ENCODE assay signal across 13 cellular contexts in genomic region chr10:73641272-73642060, GRCh38. TPM values are rescaled to one million over a fixed set of nuclear protein-coding genes. Genes with fewer than 3 reads are reported as not detected.
A peak's percentile ranks its signal among the peaks of the same experiment; 100 is the strongest.
DNase-seq lines count a peak whose midpoint lies in the region; ATAC-seq and TF ChIP-seq lines count a peak whose summit lies in the region.
"Had no signal": no experiment of that assay in that cellular context is flagged by ENCODE, and none has a peak within 500 bp of the region (broad histone marks: within the 10 kb centered on the region; RNA-seq: fewer than 3 reads in every experiment).

A gene with protein sequence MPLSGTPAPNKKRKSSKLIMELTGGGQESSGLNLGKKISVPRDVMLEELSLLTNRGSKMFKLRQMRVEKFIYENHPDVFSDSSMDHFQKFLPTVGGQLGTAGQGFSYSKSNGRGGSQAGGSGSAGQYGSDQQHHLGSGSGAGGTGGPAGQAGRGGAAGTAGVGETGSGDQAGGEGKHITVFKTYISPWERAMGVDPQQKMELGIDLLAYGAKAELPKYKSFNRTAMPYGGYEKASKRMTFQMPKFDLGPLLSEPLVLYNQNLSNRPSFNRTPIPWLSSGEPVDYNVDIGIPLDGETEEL (minus strand): TSS chr10:73641474. CDS start chr10:73640017, 1,457 bp downstream.

- no peaks in the 10 kb centered on the region for H3K36me3 Mint-ChIP-seq in endodermal cell (ENCODE audit: low read depth)

- no peaks in the 10 kb centered on the region for H3K9me3 ChIP-seq in endodermal cell (ENCODE audit: control insufficient read depth, low read length)

- peaks cover 15% of the 10 kb centered on the region for H3K27me3 Mint-ChIP-seq in endodermal cell (ENCODE audit: insufficient read depth)
- H3K27me3 Mint-ChIP-seq: activated CD8-positive, alpha-beta T cell treated with anti-CD3 and anti-CD28 coated beads for 36 hours; stimulated activated naive CD8-positive, alpha-beta T cell treated with anti-CD3 and anti-CD28 coated beads, Interleukin-15, Interleukin-2, amounts not matched to agents 100 ng/mL and 50 ng/mL, for 24 hours had no signal

- CTCF ChIA-PET in GM10248 (lab: Yijun Ruan, JAX) = interaction anchor here (0.7 to 12.6 kb wide), 6 partner anchors 9 to 545 kb away, joined by 3 to 180 read pairs (median 3); partner anchors contain the start of gene P4HA1

- in situ Hi-C loops in GM13976 (cut with MboI; ENCODE audit: low sequenced_read_pairs, unreplicated experiment) = loop anchor here (5.0 kb wide), 1 partner anchor 114 kb away; no protein-coding TSS in a partner anchor

- no peak within 1 kb of the TSS for H3K4me3 ChIP-seq in endodermal cell (ENCODE audit: low read length)

- peak within 1 kb of the TSS; percentile 16 for H3K27ac Mint-ChIP-seq in endodermal cell
- H3K27ac Mint-ChIP-seq: activated CD8-positive, alpha-beta T cell treated with anti-CD3 and anti-CD28 coated beads for 36 hours; activated naive CD8-positive, alpha-beta T cell treated with anti-CD3 and anti-CD28 coated beads, Interleukin-2, amount 50 U/mL, for 24 hours; stimulated activated naive CD8-positive, alpha-beta T cell treated with anti-CD3 and anti-CD28 coated beads, Interleukin-15, Interleukin-2, amounts not matched to agents 100 ng/mL and 50 ng/mL, for 24 hours had no signal

- POLR2A ChIA-PET in GM10248 (lab: Yijun Ruan, JAX) = no interaction called here

- no peak within 1 kb of the TSS for H3K4me3 Mint-ChIP-seq in endodermal cell
- H3K4me3 Mint-ChIP-seq: activated CD8-positive, alpha-beta T cell treated with anti-CD3 and anti-CD28 coated beads for 36 hours; activated naive CD8-positive, alpha-beta T cell treated with anti-CD3 and anti-CD28 coated beads, Interleukin-2, amount 50 U/mL, for 24 hours; stimulated activated naive CD8-positive, alpha-beta T cell treated with anti-CD3 and anti-CD28 coated beads, Interleukin-15, Interleukin-2, amounts not matched to agents 100 ng/mL and 50 ng/mL, for 24 hours had no signal

- peaks cover 11% of the 10 kb centered on the region for H3K4me1 Mint-ChIP-seq in endodermal cell

- no peaks in the 10 kb centered on the region for H3K9me3 Mint-ChIP-seq in endodermal cell
- H3K9me3 Mint-ChIP-seq: activated CD8-positive, alpha-beta T cell treated with anti-CD3 and anti-CD28 coated beads for 36 hours; activated naive CD8-positive, alpha-beta T cell treated with anti-CD3 and anti-CD28 coated beads, Interleukin-2, amount 50 U/mL, for 24 hours; stimulated activated naive CD8-positive, alpha-beta T cell treated with anti-CD3 and anti-CD28 coated beads, Interleukin-15, Interleukin-2, amounts not matched to agents 100 ng/mL and 50 ng/mL, for 24 hours had no signal

- TF ChIP-seq CTCF in GM13976 (IDR thresholded peaks at IDR 0.05; ENCODE audit: borderline replicate concordance, control extremely low read depth, extremely low read depth, insufficient read depth, missing control alignments) (no peak), endodermal cell (conservative IDR thresholded peaks at IDR 0.05) (no peak), GM10248 (IDR thresholded peaks at IDR 0.05; ENCODE audit: control extremely low read depth, extremely low read depth, low read depth, missing control alignments) (no peak)

- 95% methylated on average over 4 to 9 of the region's 9 CpGs for WGBS in endodermal cell (ENCODE audit: insufficient coverage in 1 of 2, insufficient read length in 1 of 2), 2 experiments

- ATAC-seq in sciatic nerve (peak; percentile 13), GM18517 (IDR thresholded peaks at IDR 0.05; ENCODE audit: unreplicated experiment) (no peak)
- ATAC-seq: activated CD8-positive, alpha-beta T cell treated with anti-CD3 and anti-CD28 coated beads for 36 hours; activated naive CD8-positive, alpha-beta T cell treated with anti-CD3 and anti-CD28 coated beads, Interleukin-2, amount 50 U/mL, for 24 hours had no signal

- H3K27me3 ChIP-seq in endodermal cell (ENCODE audit: control insufficient read depth, insufficient read depth, low read length, poor library complexity, severe bottlenecking) = no peaks in the 10 kb centered on the region

- H3K36me3 ChIP-seq in endodermal cell (ENCODE audit: control insufficient read depth, insufficient read depth, low read length) = no peaks in the 10 kb centered on the region

- no peaks in the 10 kb centered on the region for H3K4me1 ChIP-seq in endodermal cell (ENCODE audit: control insufficient read depth, insufficient read depth, low read length)

- no peak within 1 kb of the TSS for H3K9ac ChIP-seq in endodermal cell (ENCODE audit: extremely low read depth, low read length, poor library complexity, severe bottlenecking)

- intact Hi-C loops in sciatic nerve (cut with DNase I) = loop anchor here (5.0 kb wide), 1 partner anchor 109 kb away; no protein-coding TSS in a partner anchor

- DNase-seq in GM13976 (ENCODE audit: low spot score) = peak; percentile 21
- peak; percentile 16 for DNase-seq in NCI-H69 (lab: John Stamatoyannopoulos, UW)
- no peak for DNase-seq in endodermal cell
- DNase-seq in sciatic nerve (ENCODE audit: low spot score) = no peak
- DNase-seq in stimulated activated naive CD4-positive, alpha-beta T cell treated with Interleukin-2 at 50 U/mL for 16 hours (lab: John Stamatoyannopoulos, UW) = no peak
- no peak for DNase-seq in GM10248 (ENCODE audit: extremely low spot score)
- DNase-seq: activated CD8-positive, alpha-beta T cell treated with anti-CD3 and anti-CD28 coated beads for 36 hours; activated naive CD8-positive, alpha-beta T cell treated with anti-CD3 and anti-CD28 coated beads, Interleukin-2, amount 50 U/mL, for 24 hours; DMS 273 treated with DMSO at 0.1 percent for 48 hours; SHP77 had no signal

- H3K27ac ChIP-seq in endodermal cell (ENCODE audit: low read depth, low read length) = no peak within 1 kb of the TSS

RNA-seq across cellular contexts. Expression of the gene that starts here (rescaled TPM):
- total RNA-seq in endodermal cell = 1 to 10 TPM; 1.6 to 2.4 TPM
- 0.46 TPM for polyA plus RNA-seq in endodermal cell (2013, experiment 1 of 2)
- 0.62 TPM for polyA plus RNA-seq in endodermal cell (2013, experiment 2 of 2)
- total RNA-seq in sciatic nerve = 1.1 TPM
- total RNA-seq: activated CD8-positive, alpha-beta T cell treated with anti-CD3 and anti-CD28 coated beads for 36 hours; HT1080 had no signal

Comparison
In these comparisons a context has a peak if more than half of its experiments do, and no peak if none do; other contexts are left out.
1. DNase-seq: peak in GM13976 (single experiment) and NCI-H69 (single experiment); none in endodermal cell (single experiment), sciatic nerve (single experiment), stimulated activated naive CD4-positive, alpha-beta T cell treated with Interleukin-2 at 50 U/mL for 16 hours (single experiment) and GM10248 (single experiment).